Comparison of ENCODE assay signal across 10 cellular contexts in the genomic region with DNA sequence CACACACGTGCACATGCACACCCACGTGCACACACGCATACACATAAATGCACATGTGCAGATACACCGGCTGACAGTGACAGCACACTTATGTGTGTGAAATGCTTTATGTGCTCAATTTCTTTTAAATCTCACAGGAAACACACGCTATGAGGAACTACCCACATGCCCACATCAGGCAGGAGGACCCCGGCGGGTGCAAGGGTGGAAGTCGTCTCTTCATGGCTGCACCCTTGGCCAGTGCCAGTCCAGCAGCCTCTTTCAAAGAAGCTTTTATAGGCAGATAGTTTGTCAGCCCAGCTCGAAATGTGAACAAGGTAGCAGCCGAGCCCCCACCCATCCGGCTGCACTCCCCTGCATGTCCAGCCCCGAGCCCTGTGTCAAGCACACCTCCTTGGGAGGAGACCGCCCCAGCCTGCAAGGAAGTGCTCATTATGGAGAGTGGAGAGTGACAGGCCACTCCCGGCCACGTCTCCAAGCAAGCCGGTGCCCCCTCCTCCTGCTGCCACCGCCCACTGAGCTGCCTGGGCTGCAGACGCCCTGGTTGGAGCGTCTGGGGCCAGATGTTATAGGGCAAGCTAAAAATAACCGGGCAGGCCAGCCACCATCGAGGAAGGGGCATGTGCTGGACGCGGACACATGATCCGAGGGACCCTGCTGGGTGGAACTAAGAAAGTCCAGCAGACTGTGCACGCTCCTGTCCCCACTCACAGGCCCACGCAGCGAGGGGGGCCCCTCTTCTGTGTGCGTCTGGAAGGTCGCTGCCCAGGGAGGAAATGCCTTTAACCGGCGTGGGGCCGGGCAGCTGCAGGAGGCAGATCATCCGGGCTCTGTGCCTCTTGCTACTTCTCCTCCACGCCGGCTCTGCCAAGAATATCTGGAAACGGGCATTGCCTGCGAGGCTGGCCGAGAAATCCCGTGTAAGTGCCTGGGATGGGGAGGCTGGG. TPM values are rescaled to one million over a fixed set of nuclear protein-coding genes. Genes with fewer than 3 reads are reported as not detected.
DNase-seq lines count a peak whose midpoint lies in the region; ATAC-seq and FAIRE-seq lines count a peak whose summit lies in the region.
"Had no signal": no experiment of that assay in that cellular context is flagged by ENCODE, and none has a peak within 500 bp of the region (broad histone marks: within the 10 kb centered on the region; RNA-seq: fewer than 3 reads in every experiment).

A gene with protein sequence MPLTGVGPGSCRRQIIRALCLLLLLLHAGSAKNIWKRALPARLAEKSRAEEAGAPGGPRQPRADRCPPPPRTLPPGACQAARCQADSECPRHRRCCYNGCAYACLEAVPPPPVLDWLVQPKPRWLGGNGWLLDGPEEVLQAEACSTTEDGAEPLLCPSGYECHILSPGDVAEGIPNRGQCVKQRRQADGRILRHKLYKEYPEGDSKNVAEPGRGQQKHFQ (plus strand): TSS at position 683 of the 947 bp plus-strand sequence. CDS start 94 bp downstream, at position 777.

- H3K36me3 Mint-ChIP-seq in activated naive CD8-positive, alpha-beta T cell: no peaks in the 10 kb centered on the region
- H3K36me3 Mint-ChIP-seq in activated naive CD8-positive, alpha-beta T cell treated with anti-CD3 and anti-CD28 coated beads for 36 hours: no peaks in the 10 kb centered on the region
- H3K36me3 Mint-ChIP-seq: activated naive CD4-positive, alpha-beta T cell treated with anti-CD3 and anti-CD28 coated beads, Interleukin-2, amount 10 ng/mL, durations not matched to agents 7 days and 5 days had no signal

- H3K9me3 ChIP-seq in mucosa of stomach (ENCODE audit: control insufficient read depth, low read length): no peaks in the 10 kb centered on the region

- peak; percentile 11 for ATAC-seq in esophagus mucosa

- no peaks in the 10 kb centered on the region for H3K36me3 ChIP-seq in mucosa of stomach (ENCODE audit: control insufficient read depth, insufficient read depth, low read length)

- H3K4me1 Mint-ChIP-seq in activated naive CD8-positive, alpha-beta T cell (ENCODE audit: low read depth): peaks cover 14% of the 10 kb centered on the region
- H3K4me1 Mint-ChIP-seq in activated naive CD8-positive, alpha-beta T cell treated with anti-CD3 and anti-CD28 coated beads for 36 hours: peaks cover 10% of the 10 kb centered on the region

- H3K4me3 Mint-ChIP-seq in activated naive CD8-positive, alpha-beta T cell: peak within 1 kb of the TSS; percentile 54
- no peak within 1 kb of the TSS for H3K4me3 Mint-ChIP-seq in activated naive CD8-positive, alpha-beta T cell treated with anti-CD3 and anti-CD28 coated beads for 36 hours
- H3K4me3 Mint-ChIP-seq: activated naive CD4-positive, alpha-beta T cell treated with anti-CD3 and anti-CD28 coated beads, Interleukin-2, amount 10 ng/mL, durations not matched to agents 7 days and 5 days had no signal

- H3K4me1 ChIP-seq in mucosa of stomach (ENCODE audit: control insufficient read depth, insufficient read depth, low read length): peaks cover 8% of the 10 kb centered on the region

- peak within 1 kb of the TSS; percentile 44 for H3K9ac ChIP-seq in mucosa of stomach (ENCODE audit: low read length)

- no peak within 1 kb of the TSS for H3K27ac Mint-ChIP-seq in activated naive CD8-positive, alpha-beta T cell
- H3K27ac Mint-ChIP-seq in activated naive CD8-positive, alpha-beta T cell treated with anti-CD3 and anti-CD28 coated beads for 36 hours: no peak within 1 kb of the TSS
- H3K27ac Mint-ChIP-seq: activated naive CD4-positive, alpha-beta T cell treated with anti-CD3 and anti-CD28 coated beads, Interleukin-2, amount 10 ng/mL, durations not matched to agents 7 days and 5 days had no signal

- H3K9me3 Mint-ChIP-seq in activated naive CD8-positive, alpha-beta T cell (ENCODE audit: low read depth): no peaks in the 10 kb centered on the region
- no peaks in the 10 kb centered on the region for H3K9me3 Mint-ChIP-seq in activated naive CD8-positive, alpha-beta T cell treated with anti-CD3 and anti-CD28 coated beads for 36 hours
- H3K9me3 Mint-ChIP-seq: activated naive CD4-positive, alpha-beta T cell treated with anti-CD3 and anti-CD28 coated beads, Interleukin-2, amount 10 ng/mL, durations not matched to agents 7 days and 5 days had no signal

- H3K27me3 ChIP-seq in mucosa of stomach (ENCODE audit: control insufficient read depth, insufficient read depth, low read length): peaks cover 12% of the 10 kb centered on the region

- peak; percentile 94 for FAIRE-seq in urothelium cell line (lab: Jason Lieb, UNC)

- no peak within 1 kb of the TSS for H3K4me3 ChIP-seq in mucosa of stomach (ENCODE audit: low read length)

- H3K27me3 Mint-ChIP-seq in activated naive CD8-positive, alpha-beta T cell: peaks cover 36% of the 10 kb centered on the region
- H3K27me3 Mint-ChIP-seq in activated naive CD8-positive, alpha-beta T cell treated with anti-CD3 and anti-CD28 coated beads for 36 hours: peaks cover 43% of the 10 kb centered on the region

- DNase-seq in activated naive CD8-positive, alpha-beta T cell treated with anti-CD3 and anti-CD28 coated beads for 36 hours: no peak
- DNase-seq in urothelium cell line (ENCODE audit: low spot score) (no peak), NCI-H1694 treated with DMSO at 0.1 percent for 48 hours (lab: John Stamatoyannopoulos, UW) (no peak), NCI-H510A (lab: John Stamatoyannopoulos, UW) (no peak)
- no peak for DNase-seq in stimulated activated CD4-positive, alpha-beta T cell treated with anti-CD3 and anti-CD28 coated beads, Interleukin-12 subunit alpha, Interleukin-12 subunit beta, amount 100 ng/mL, for 4 hours
- DNase-seq: activated naive CD4-positive, alpha-beta T cell treated with anti-CD3 and anti-CD28 coated beads, Interleukin-2, amount 10 ng/mL, durations not matched to agents 7 days and 5 days had no signal

RNA-seq across cellular contexts. Expression of the gene that starts here (rescaled TPM):
- total RNA-seq in activated naive CD8-positive, alpha-beta T cell treated with anti-CD3 and anti-CD28 coated beads for 36 hours: not detected
- total RNA-seq in esophagus mucosa: 1.1 TPM
- total RNA-seq: NCI-H460 had no signal
